ENCODE assay signal across 1 cellular context in the genomic region with DNA sequence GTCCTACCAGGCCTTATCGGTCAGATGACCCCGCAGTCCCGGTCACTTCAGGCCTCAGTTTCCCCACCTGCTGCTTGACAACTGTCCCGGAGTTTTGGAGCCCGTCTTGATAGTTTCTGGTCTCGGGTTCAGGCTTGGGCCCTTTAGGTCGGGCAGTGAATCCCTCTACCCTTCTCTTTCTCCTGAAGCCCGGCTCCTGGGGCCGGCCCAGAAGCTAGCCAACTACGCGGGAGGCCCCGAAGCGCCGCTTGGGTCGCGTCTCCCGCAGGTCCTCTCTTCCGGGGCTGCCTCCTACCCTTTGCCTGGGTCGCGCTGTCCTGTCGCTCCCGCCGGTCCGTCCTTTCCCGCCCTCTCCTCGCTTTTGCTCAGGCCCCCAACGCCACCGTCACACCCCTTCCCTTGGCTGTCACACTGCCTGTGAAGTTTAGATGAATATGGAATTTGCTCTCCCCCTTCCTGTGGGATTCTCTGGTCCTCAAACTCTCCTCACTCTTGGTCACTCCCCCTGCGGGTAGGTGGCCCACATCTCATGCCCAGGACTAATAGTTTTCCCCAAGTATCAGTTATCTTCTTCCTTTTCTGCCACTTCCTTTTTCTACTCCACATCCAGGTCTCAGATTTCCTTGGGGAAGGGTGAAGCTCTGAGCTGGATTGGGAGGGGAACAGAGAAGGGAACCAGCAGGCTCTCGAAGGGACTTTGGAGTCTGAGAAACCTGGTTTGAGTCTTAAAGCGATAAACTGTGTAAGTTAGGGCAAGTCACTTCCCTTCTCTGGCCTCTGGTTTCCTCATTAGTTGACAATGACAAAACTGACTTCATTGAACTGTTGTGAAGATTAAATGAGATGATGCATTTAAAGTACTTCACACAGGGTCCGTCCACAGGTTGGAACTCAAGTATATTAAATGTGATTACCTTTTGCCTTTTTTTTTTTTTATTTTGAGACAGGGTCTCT.
TF ChIP-seq lines count a peak whose summit lies in the region.

No MANE protein-coding gene starts in this region.

TF ChIP-seq in HEK293, 187 proteins besides CTCF, POLR2A, EP300 and RAD21 (continued from another document):
- TF ChIP-seq PATZ1 (tag by site-specific recombination; IDR thresholded peaks at IDR 0.05) (peak; percentile 9; the same call in 1 of the 2 replicates), ZIC2 (tag by site-specific recombination; IDR thresholded peaks at IDR 0.05) (peak; percentile 48), IKZF3 (tag by site-specific recombination; IDR thresholded peaks at IDR 0.05) (0 out of 2 replicates have a peak, but pooled peaks have one; percentile 4), PRDM10 (tag by site-specific recombination; IDR thresholded peaks at IDR 0.05) (peak; percentile 94), SP2 (tag by site-specific recombination; IDR thresholded peaks at IDR 0.05) (peak; percentile 72), GLIS1 (tag by site-specific recombination; IDR thresholded peaks at IDR 0.05) (peak; percentile 93), ZNF670 (tag by site-specific recombination; IDR thresholded peaks at IDR 0.05; ENCODE audit: low read depth) (no peak), ZNF521 (tag by site-specific recombination; IDR thresholded peaks at IDR 0.05) (no peak), ZNF341 (tag by site-specific recombination; IDR thresholded peaks at IDR 0.05; ENCODE audit: low read depth) (no peak), ZBTB10 (tag by site-specific recombination; IDR thresholded peaks at IDR 0.05) (0 out of 2 replicates have a peak, but pooled peaks have one; percentile 8), ZNF324 (tag by site-specific recombination; IDR thresholded peaks at IDR 0.05) (no peak), ZNF623 (tag by site-specific recombination; IDR thresholded peaks at IDR 0.05) (0 out of 2 replicates have a peak, but pooled peaks have one; percentile 11), ZNF501 (tag by site-specific recombination; IDR thresholded peaks at IDR 0.05) (0 out of 2 replicates have a peak, but pooled peaks have one; percentile 19), GLIS2 (tag by site-specific recombination; IDR thresholded peaks at IDR 0.05) (peak; percentile 81), ZNF350 (tag by site-specific recombination; IDR thresholded peaks at IDR 0.05) (no peak), SP3 (tag by site-specific recombination; IDR thresholded peaks at IDR 0.05) (peak; percentile 9; the same call in 1 of the 2 replicates), ZBTB20 (tag by site-specific recombination; IDR thresholded peaks at IDR 0.05) (peak; percentile 66)
TF ChIP-seq in HEK293: peak in this region for 19.
